16 cellular contexts compared by ENCODE assay signal in the genomic region with DNA sequence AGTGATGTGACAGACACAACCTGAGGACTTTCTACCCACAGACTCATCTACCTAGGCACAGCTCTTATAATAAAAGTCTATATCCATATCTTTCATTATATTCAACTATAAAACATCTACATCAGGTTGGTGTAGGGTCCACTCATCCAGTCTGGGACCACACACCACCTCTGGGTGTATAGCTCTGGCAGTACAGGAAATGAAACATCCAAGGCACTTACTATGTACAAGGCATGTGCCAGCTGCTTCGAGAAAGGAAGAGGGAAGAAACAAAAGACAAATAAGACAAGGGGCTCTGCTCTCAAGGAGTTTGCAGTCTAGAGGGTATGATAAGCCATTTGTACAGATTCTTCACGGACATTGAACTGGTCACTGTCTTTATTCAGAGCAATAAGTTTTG. TPM values are rescaled to one million over a fixed set of nuclear protein-coding genes. Genes with fewer than 3 reads are reported as not detected.
DNase-seq lines count a peak whose midpoint lies in the region; ATAC-seq and TF ChIP-seq lines count a peak whose summit lies in the region.
"Had no signal": no experiment of that assay in that cellular context is flagged by ENCODE, and none has a peak within 500 bp of the region (broad histone marks: within the 10 kb centered on the region; RNA-seq: fewer than 3 reads in every experiment).

No MANE protein-coding gene starts in this region.

- no peak overlapping the region for H3K56ac ChIP-seq in H9 (ENCODE audit: insufficient read length, low read depth, low read length)

- no peak overlapping the region for H2BK5ac ChIP-seq in H9 (ENCODE audit: insufficient read length, low read length)

- H3K4me1 Mint-ChIP-seq in H9, result peaks cover 40 to 47% of the 10 kb centered on the region in 2 experiments
- H3K4me1 Mint-ChIP-seq in Caco-2 (ENCODE audit: low read depth, unreplicated experiment), result no peaks in the 10 kb centered on the region

- H2BK15ac ChIP-seq in H9 (ENCODE audit: low read depth, low read length), result no peak overlapping the region

- TF ChIP-seq POLR2A in gastrocnemius medialis (IDR thresholded peaks at IDR 0.05), result no peak

- H4K5ac ChIP-seq in H9 (ENCODE audit: insufficient read length, low read depth, low read length), result no peak overlapping the region

- POLR2A ChIA-PET in Caco-2 (lab: Charles Lee), result no interaction called here

- CTCF ChIA-PET in Caco-2 (lab: Charles Lee), result no interaction called here

- no peak overlapping the region for H3K4ac ChIP-seq in H9 (ENCODE audit: low read depth, low read length)

- H3K36me3 ChIP-seq in SJSA1 (no peaks in the 10 kb centered on the region), gastrocnemius medialis (no peaks in the 10 kb centered on the region), Caco-2 (ENCODE audit: control insufficient read depth, insufficient read depth, low read length) (no peaks in the 10 kb centered on the region)

- H3K9me3 Mint-ChIP-seq in H9 (no peaks in the 10 kb centered on the region), Caco-2 (ENCODE audit: unreplicated experiment) (no peaks in the 10 kb centered on the region)

- H2AK5ac ChIP-seq in H9 (ENCODE audit: insufficient read length, low read length), result no peak overlapping the region

- no peak overlapping the region for H3K18ac ChIP-seq in H9 (ENCODE audit: insufficient read length, low read depth, low read length)

- H3K79me1 ChIP-seq in H9 (ENCODE audit: insufficient read depth, low read depth, low read length, poor library complexity, severe bottlenecking), result peaks cover 3% of the 10 kb centered on the region

- no peaks in the 10 kb centered on the region for H4K20me1 ChIP-seq in H9 (ENCODE audit: control insufficient read depth, insufficient read depth, insufficient read length)

- H4K8ac ChIP-seq in H9 (replicated peaks; ENCODE audit: insufficient read length, low read depth, low read length), result no peak overlapping the region

- H3K4me1 ChIP-seq in H9 (ENCODE audit: insufficient read depth, low read length) (peaks cover 5% of the 10 kb centered on the region; the same call in 1 of the 2 replicates), SJSA1 (replicated peaks) (peaks cover 86% of the 10 kb centered on the region), foreskin keratinocyte (peaks cover 75% of the 10 kb centered on the region), gastrocnemius medialis (peaks cover 74 to 75% of the 10 kb centered on the region in 2 donors), Caco-2 (no peaks in the 10 kb centered on the region)

- ATAC-seq in foreskin keratinocyte, result peak; percentile 25
- no peak for ATAC-seq in gastrocnemius medialis
- ATAC-seq in HG03342 (IDR thresholded peaks at IDR 0.05; ENCODE audit: unreplicated experiment), result no peak

- no TSS peak for BruUV-seq in Caco-2 (replicated peaks; lab: Mats Ljungman, UMichigan)

- H3K4me3 ChIP-seq in SJSA1, result no peak overlapping the region
- no peak overlapping the region for H3K4me3 ChIP-seq in gastrocnemius medialis
- H3K4me3 ChIP-seq in Caco-2 (ENCODE audit: low read depth, low read length), result no peak overlapping the region

- H3K4me2 ChIP-seq in H9 (ENCODE audit: insufficient read depth, insufficient read length, low read length), result no peak overlapping the region

- H3K27ac ChIP-seq in H9 (ENCODE audit: insufficient read length, low read depth, low read length) (no peak overlapping the region), SJSA1 (peak overlapping the region; percentile 51), foreskin keratinocyte (no peak overlapping the region), gastrocnemius medialis (peak overlapping the region; percentile 4 to 67 (median 41))
- H3K27ac ChIP-seq: C4-2B had no signal

- H2BK20ac ChIP-seq in H9 (ENCODE audit: low read depth, low read length, poor library complexity, severe bottlenecking), result no peak overlapping the region

- TF ChIP-seq CTCF in H9 (conservative IDR thresholded peaks at IDR 0.05), result no peak
- TF ChIP-seq CTCF in foreskin keratinocyte (conservative IDR thresholded peaks at IDR 0.05), result no peak
- no peak for TF ChIP-seq CTCF in gastrocnemius medialis (IDR thresholded peaks at IDR 0.05 in 4 of 5, conservative IDR thresholded peaks at IDR 0.05 in 1 of 5)
- TF ChIP-seq CTCF in Caco-2 (IDR thresholded peaks at IDR 0.05; ENCODE audit: insufficient read depth in 1 of 2, low read depth in 1 of 2, low read length in 1 of 2, severe bottlenecking in 1 of 2, unreplicated experiment in 1 of 2), result no peak

- no peak overlapping the region for H2BK120ac ChIP-seq in H9 (ENCODE audit: low read depth, low read length, poor library complexity, severe bottlenecking)

- intact Hi-C loops in gastrocnemius medialis (cut with DNase I; ENCODE audit: low total_unique reads), result no loop called here
- intact Hi-C loops in Caco-2 (cut with micrococcal nuclease; ENCODE audit: unreplicated experiment), result loop anchor here (5.0 kb wide), 1 partner anchor 153 kb away; a partner anchor contains a TSS

- peaks cover 4% of the 10 kb centered on the region; the same call in 1 of the 2 replicates for H3K79me2 ChIP-seq in H9 (ENCODE audit: insufficient read depth, low read length)

- no peaks in the 10 kb centered on the region for H3K23me2 ChIP-seq in H9 (ENCODE audit: insufficient read length, low read depth, low read length, poor library complexity, severe bottlenecking)

- no peak overlapping the region for H3K23ac ChIP-seq in H9 (ENCODE audit: insufficient read length, low read depth, low read length)

- H3K4me3 Mint-ChIP-seq in H9, result no peak overlapping the region
- H3K4me3 Mint-ChIP-seq in Caco-2 (ENCODE audit: unreplicated experiment), result no peak overlapping the region

- H3K27ac Mint-ChIP-seq in H9 (peak overlapping the region in 2 of 3 experiments; percentile 62; a peak in 1 of 7 replicates), Caco-2 (ENCODE audit: unreplicated experiment) (no peak overlapping the region)

- no peak overlapping the region for H2BK12ac ChIP-seq in H9 (ENCODE audit: insufficient read length, low read depth, low read length)

- no peaks in the 10 kb centered on the region for H3K9me3 ChIP-seq in H9 (ENCODE audit: control insufficient read depth, low read depth, low read length)
- H3K9me3 ChIP-seq in SJSA1 (replicated peaks), result no peaks in the 10 kb centered on the region
- H3K9me3 ChIP-seq in gastrocnemius medialis, result no peaks in the 10 kb centered on the region
- no peaks in the 10 kb centered on the region for H3K9me3 ChIP-seq in Caco-2

- H3T11ph ChIP-seq in H9 (ENCODE audit: low read length), result no peak overlapping the region

- DNase-seq in H9, result no peak
- DNase-seq in SJSA1 (ENCODE audit: low read depth in 1 of 2, low spot score in 2 of 2), result peak in 1 of 2 experiments; percentile 30
- no peak for DNase-seq in foreskin keratinocyte
- no peak for DNase-seq in gastrocnemius medialis
- DNase-seq in kidney tubule cell (ENCODE audit: low spot score), result no peak
- no peak for DNase-seq in Caco-2
- DNase-seq: DMS 273 treated with DMSO at 0.1 percent for 48 hours; MV-4-11; NCI-H1417 treated with DMSO at 0.1 percent for 48 hours; NCI-H1930; NCI-H2171; NCI-H446 treated with DMSO at 0.1 percent for 48 hours; NK-92 treated with Interleukin-12 subunit alpha and Interleukin-12 subunit beta, amount 100 ng/mL, for 24 hours; OCI-M1 had no signal

- in situ Hi-C loops in gastrocnemius medialis (cut with MboI; ENCODE audit: low sequenced_read_pairs in 4 of 4), result no loop called here

- H2AFZ ChIP-seq in H9 (ENCODE audit: low read length), result no peak overlapping the region

- H3K9ac ChIP-seq in H9 (ENCODE audit: extremely low read depth, insufficient read length, low read length), result no peak overlapping the region

- no peaks in the 10 kb centered on the region for H3K27me3 Mint-ChIP-seq in H9 (ENCODE audit: low read depth)
- H3K27me3 Mint-ChIP-seq in Caco-2 (ENCODE audit: insufficient read depth, unreplicated experiment), result no peaks in the 10 kb centered on the region

- H3K36me3 Mint-ChIP-seq in H9 (ENCODE audit: insufficient read depth in 1 of 3, low read depth in 3 of 3), result no peaks in the 10 kb centered on the region
- H3K36me3 Mint-ChIP-seq in Caco-2 (ENCODE audit: insufficient read depth, unreplicated experiment), result no peaks in the 10 kb centered on the region

- WGBS in H9 (ENCODE audit: extremely low coverage, insufficient read length, low lambda C conversion rate), result no CpG with 5 or more reads among the region's 2 CpGs

- H3K27me3 ChIP-seq in H9 (ENCODE audit: insufficient read depth, low read length), result no peaks in the 10 kb centered on the region
- H3K27me3 ChIP-seq in SJSA1 (replicated peaks), result no peaks in the 10 kb centered on the region
- H3K27me3 ChIP-seq in foreskin keratinocyte, result no peaks in the 10 kb centered on the region
- H3K27me3 ChIP-seq in gastrocnemius medialis, result no peaks in the 10 kb centered on the region
- H3K27me3 ChIP-seq in Caco-2 (replicated peaks; ENCODE audit: control insufficient read depth, insufficient read depth, low read length), result no peaks in the 10 kb centered on the region

- H3K14ac ChIP-seq in H9 (ENCODE audit: insufficient read depth, low read length), result no peak overlapping the region

- H4K91ac ChIP-seq in H9 (ENCODE audit: insufficient read length, low read depth, low read length), result no peak overlapping the region

RNA-seq across cellular contexts. Expression of a gene that starts 18.6 kb away (rescaled TPM):
- total RNA-seq in H9 (2021), result 38.2 and 43.1 TPM in 2 replicates
- 31.5 and 52.7 TPM in 2 replicates for total RNA-seq in SJSA1 (2014; rRNA removed; shearing (Covaris generic))
- total RNA-seq in foreskin keratinocyte, result 84.2 and 89.1 TPM in 2 replicates
- polyA plus RNA-seq in foreskin keratinocyte, result 24.8 and 32.3 TPM in 2 replicates
- 10 to 100 TPM; 47.4 to 72.9 (median 63.8) TPM for total RNA-seq in gastrocnemius medialis
- 13.8 and 14.0 TPM in 2 replicates for total RNA-seq in Caco-2 (2022)

Comparison
In these comparisons a context has a peak if more than half of its experiments do, and no peak if none do; other contexts are left out.
1. H3K27ac ChIP-seq: peak in SJSA1 (single experiment) and gastrocnemius medialis (4 of 4); none in H9 (single experiment) and foreskin keratinocyte (single experiment).